28 cellular contexts compared by ENCODE assay signal in the genomic region with DNA sequence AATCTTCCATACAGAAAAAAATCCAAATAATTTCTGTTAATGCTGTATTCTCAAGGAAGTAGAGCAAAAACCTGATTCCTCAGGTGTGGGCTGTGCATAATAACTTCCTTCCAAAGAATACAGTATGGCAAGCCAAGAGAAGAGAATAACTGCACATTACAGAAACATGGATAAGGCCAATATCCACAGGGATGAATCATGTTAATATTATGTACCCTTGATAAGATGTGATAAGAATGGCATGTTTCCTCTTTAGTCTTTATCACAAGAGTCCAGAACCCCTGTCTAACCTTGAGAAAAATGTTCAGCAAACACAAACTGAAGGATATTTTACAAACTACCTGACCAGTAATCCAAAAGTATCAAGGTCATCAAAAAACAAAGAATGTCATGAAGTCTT.
"Had no signal": no experiment of that assay in that cellular context is flagged by ENCODE, and none has a peak within 500 bp of the region (broad histone marks: within the 10 kb centered on the region; RNA-seq: fewer than 3 reads in every experiment).

No MANE protein-coding gene starts in this region.

- H3K27me3 ChIP-seq: left lung, neural progenitor cell, neutrophil, right atrium auricular region, right lobe of liver, tibial nerve, uterus had no signal

- H3K27ac ChIP-seq: left lung, lower lobe of right lung, neural progenitor cell, neutrophil, parathyroid adenoma, psoas muscle, right atrium auricular region, right lobe of liver, tibial nerve, uterus had no signal

- H3K79me2 ChIP-seq: parathyroid adenoma had no signal

- H3K4me3 ChIP-seq: left lung, lower lobe of right lung, neural progenitor cell, psoas muscle, right atrium auricular region, right lobe of liver, smooth muscle cell, tibial nerve, uterus had no signal

- H3K36me3 ChIP-seq: left lung, lower lobe of right lung, neural progenitor cell, neutrophil, right atrium auricular region, right lobe of liver, tibial nerve, uterus had no signal

- H3K4me2 ChIP-seq: neural progenitor cell, smooth muscle cell had no signal

- H3K9ac ChIP-seq: neural progenitor cell, parathyroid adenoma had no signal

- H3K27me3 Mint-ChIP-seq: naive B cell; stimulated activated memory B cell treated with anti-CD40 and anti-IgM and Interleukin-4, amounts not matched to agents 10 μg/mL and 1 μg/mL and 100 μg/mL, for 72 hours; stimulated activated naive CD8-positive, alpha-beta T cell treated with anti-CD3 and anti-CD28 coated beads, Interleukin-15, amount 100 ng/mL, for 72 hours; type B pancreatic cell had no signal

- DNase-seq: kidney; left colon; left lung; lower lobe of right lung; mammary epithelial cell; mesenchymal stem cell; naive B cell; natural killer cell; nephron progenitor cell; occipital lobe; psoas muscle; right lobe of liver; stimulated activated CD4-positive, alpha-beta T cell treated with anti-CD3 and anti-CD28 coated beads, Interleukin-1b, Interleukin-23, amount 100 ng/mL, for 48 hours; stimulated activated CD4-positive, alpha-beta T cell treated with anti-CD3 and anti-CD28 coated beads, Interleukin-2, amount 100 ng/mL, for 48 hours; stimulated activated CD4-positive, alpha-beta T cell treated with anti-CD3 and anti-CD28 coated beads, Interleukin-4, amount 100 ng/mL, for 4 hours; stimulated activated CD8-positive, alpha-beta memory T cell treated with anti-CD3 and anti-CD28 coated beads, Interleukin-4, amount 100 ng/mL, for 48 hours; stimulated activated naive CD4-positive, alpha-beta T cell treated with Interleukin-2 at 50 U/mL for 16 hours; stimulated activated naive CD8-positive, alpha-beta T cell treated with anti-CD3 and anti-CD28 coated beads, Interleukin-15, amount 100 ng/mL, for 72 hours; substantia nigra; uterus had no signal

- ATAC-seq: left colon; left lung; lower lobe of right lung; natural killer cell; psoas muscle; right lobe of liver; stimulated activated memory B cell treated with anti-CD40 and anti-IgM and Interleukin-4, amounts not matched to agents 10 μg/mL and 1 μg/mL and 100 μg/mL, for 72 hours; stimulated activated naive CD8-positive, alpha-beta T cell treated with anti-CD3 and anti-CD28 coated beads, Interleukin-15, amount 100 ng/mL, for 72 hours had no signal

- H3K9me3 ChIP-seq: lower lobe of right lung, neutrophil, psoas muscle, right atrium auricular region, right lobe of liver, tibial nerve, uterus had no signal

- H3K4me1 ChIP-seq: left lung, lower lobe of right lung, parathyroid adenoma, psoas muscle, right atrium auricular region, right lobe of liver, tibial nerve, uterus had no signal

- H3K4me1 Mint-ChIP-seq: naive B cell; natural killer cell; nephron progenitor cell; stimulated activated memory B cell treated with anti-CD40 and anti-IgM and Interleukin-4, amounts not matched to agents 10 μg/mL and 1 μg/mL and 100 μg/mL, for 72 hours; stimulated activated naive CD8-positive, alpha-beta T cell treated with anti-CD3 and anti-CD28 coated beads, Interleukin-15, amount 100 ng/mL, for 72 hours had no signal

- H3K36me3 Mint-ChIP-seq: naive B cell; natural killer cell; neural progenitor cell; stimulated activated memory B cell treated with anti-CD40 and anti-IgM and Interleukin-4, amounts not matched to agents 10 μg/mL and 1 μg/mL and 100 μg/mL, for 72 hours; type B pancreatic cell had no signal

- H3K9me3 Mint-ChIP-seq: neural progenitor cell; stimulated activated memory B cell treated with anti-CD40 and anti-IgM and Interleukin-4, amounts not matched to agents 10 μg/mL and 1 μg/mL and 100 μg/mL, for 72 hours; type B pancreatic cell had no signal

- H3K4me3 Mint-ChIP-seq: naive B cell; natural killer cell; nephron progenitor cell; neural progenitor cell; stimulated activated memory B cell treated with anti-CD40 and anti-IgM and Interleukin-4, amounts not matched to agents 10 μg/mL and 1 μg/mL and 100 μg/mL, for 72 hours; stimulated activated naive CD8-positive, alpha-beta T cell treated with anti-CD3 and anti-CD28 coated beads, Interleukin-15, amount 100 ng/mL, for 72 hours; type B pancreatic cell had no signal

- H3K27ac Mint-ChIP-seq: naive B cell; natural killer cell; nephron progenitor cell; neural progenitor cell; stimulated activated memory B cell treated with anti-CD40 and anti-IgM and Interleukin-4, amounts not matched to agents 10 μg/mL and 1 μg/mL and 100 μg/mL, for 72 hours; stimulated activated naive CD8-positive, alpha-beta T cell treated with anti-CD3 and anti-CD28 coated beads, Interleukin-15, amount 100 ng/mL, for 72 hours; type B pancreatic cell had no signal

- H2AFZ ChIP-seq: neural progenitor cell, parathyroid adenoma had no signal
